Comparison of ENCODE assay signal across 18 cellular contexts in genomic region chr2:86052676-86053075, GRCh38.
"Had no signal": no experiment of that assay in that cellular context is flagged by ENCODE, and none has a peak within 500 bp of the region (broad histone marks: within the 10 kb centered on the region; RNA-seq: fewer than 3 reads in every experiment).

No MANE protein-coding gene starts in this region.

- ATAC-seq: body of pancreas; stimulated activated memory B cell treated with anti-CD40 and anti-IgM and Interleukin-4, amounts not matched to agents 10 μg/mL and 1 μg/mL and 100 μg/mL, for 72 hours had no signal

- H3K4me1 ChIP-seq: colonic mucosa, parathyroid adenoma had no signal

- H3K27me3 Mint-ChIP-seq: activated naive CD4-positive, alpha-beta T cell treated with anti-CD3 and anti-CD28 coated beads, Interleukin-2, amount 50 U/mL, for 24 hours; stimulated activated memory B cell treated with anti-CD40 and anti-IgM and Interleukin-4, amounts not matched to agents 10 μg/mL and 1 μg/mL and 100 μg/mL, for 72 hours had no signal

- H3K4me1 Mint-ChIP-seq: activated naive CD4-positive, alpha-beta T cell treated with anti-CD3 and anti-CD28 coated beads, Interleukin-2, amount 50 U/mL, for 24 hours; stimulated activated memory B cell treated with anti-CD40 and anti-IgM and Interleukin-4, amounts not matched to agents 10 μg/mL and 1 μg/mL and 100 μg/mL, for 72 hours had no signal

- H3K27ac Mint-ChIP-seq: activated naive CD4-positive, alpha-beta T cell treated with anti-CD3 and anti-CD28 coated beads, Interleukin-2, amount 50 U/mL, for 24 hours; stimulated activated memory B cell treated with anti-CD40 and anti-IgM and Interleukin-4, amounts not matched to agents 10 μg/mL and 1 μg/mL and 100 μg/mL, for 72 hours had no signal

- H3K27me3 ChIP-seq: body of pancreas, colonic mucosa, SJCRH30, spleen, thyroid gland, uterus had no signal

- H3K9me3 Mint-ChIP-seq: activated naive CD4-positive, alpha-beta T cell treated with anti-CD3 and anti-CD28 coated beads, Interleukin-2, amount 50 U/mL, for 24 hours; stimulated activated memory B cell treated with anti-CD40 and anti-IgM and Interleukin-4, amounts not matched to agents 10 μg/mL and 1 μg/mL and 100 μg/mL, for 72 hours had no signal

- DNase-seq: activated CD4-positive, alpha-beta T cell treated with anti-CD3 and anti-CD28 coated beads, Interleukin-2, amount 50 U/mL, for 1 hour; activated T-cell treated with anti-CD3 and anti-CD28 coated beads, Interleukin-2, amount 50 U/mL, for 1 hour; central memory CD4-positive, alpha-beta T cell; colonic mucosa; erythroblast; foreskin melanocyte; glutamatergic neuron; left ventricle myocardium inferior; SJCRH30; spleen; stimulated activated CD4-positive, alpha-beta T cell treated with anti-CD3 and anti-CD28 coated beads, Interleukin-4, amount 100 ng/mL, for 4 hours; T1000; thyroid gland had no signal

- H3K36me3 ChIP-seq: colonic mucosa, uterus had no signal

- H3K9me3 ChIP-seq: body of pancreas, colonic mucosa, left ventricle myocardium inferior, SJCRH30, spleen, thyroid gland, uterus had no signal

- H3K4me3 Mint-ChIP-seq: activated naive CD4-positive, alpha-beta T cell treated with anti-CD3 and anti-CD28 coated beads, Interleukin-2, amount 50 U/mL, for 24 hours; stimulated activated memory B cell treated with anti-CD40 and anti-IgM and Interleukin-4, amounts not matched to agents 10 μg/mL and 1 μg/mL and 100 μg/mL, for 72 hours had no signal

- H3K27ac ChIP-seq: colonic mucosa, left ventricle myocardium inferior, parathyroid adenoma, SJCRH30, thyroid gland, uterus had no signal

- H3K4me3 ChIP-seq: body of pancreas, colonic mucosa, left ventricle myocardium inferior, SJCRH30, spleen, thyroid gland, uterus had no signal
